In genomic region chr20:16619953-16620352, GRCh38 we compare ENCODE assay signal across 22 cellular contexts. TPM values are rescaled to one million over a fixed set of nuclear protein-coding genes. Genes with fewer than 3 reads are reported as not detected.
DNase-seq lines count a peak whose midpoint lies in the region; ATAC-seq and TF ChIP-seq lines count a peak whose summit lies in the region.
"Had no signal": no experiment of that assay in that cellular context is flagged by ENCODE, and none has a peak within 500 bp of the region (broad histone marks: within the 10 kb centered on the region; RNA-seq: fewer than 3 reads in every experiment).

No MANE protein-coding gene starts in this region.

- H4K8ac ChIP-seq in mesendoderm (ENCODE audit: low read depth, low read length), result no peak overlapping the region

- TF ChIP-seq POLR2A in testis (IDR thresholded peaks at IDR 0.05), result no peak

- no peak overlapping the region for H3K23ac ChIP-seq in mesendoderm (ENCODE audit: low read length)

- no peak overlapping the region for H4K5ac ChIP-seq in mesendoderm (ENCODE audit: low read length)

- H3K27me3 ChIP-seq in endodermal cell (ENCODE audit: control insufficient read depth, insufficient read depth, low read length, poor library complexity, severe bottlenecking), result no peaks in the 10 kb centered on the region
- no peaks in the 10 kb centered on the region for H3K27me3 ChIP-seq in mesendoderm (ENCODE audit: insufficient read depth, low read length, poor library complexity)
- no peaks in the 10 kb centered on the region for H3K27me3 ChIP-seq in testis
- H3K27me3 ChIP-seq: BLaER1 treated with 17β-estradiol and CSF1 and Interleukin-3, amounts not matched to agents 10 nM and 100 nM had no signal

- H3K9me3 Mint-ChIP-seq in endodermal cell, result peaks cover 27% of the 10 kb centered on the region

- no peak overlapping the region for H3K4me2 ChIP-seq in mesendoderm (ENCODE audit: low read length)
- H3K4me2 ChIP-seq: BLaER1 treated with 17β-estradiol and CSF1 and Interleukin-3, amounts not matched to agents 10 nM and 100 nM had no signal

- H2BK5ac ChIP-seq in mesendoderm (ENCODE audit: low read length), result no peak overlapping the region

- peaks cover 12% of the 10 kb centered on the region for H3K4me1 ChIP-seq in endodermal cell (ENCODE audit: control insufficient read depth, insufficient read depth, low read length)
- H3K4me1 ChIP-seq in mesendoderm (ENCODE audit: control insufficient read depth, low read depth, low read length), result no peaks in the 10 kb centered on the region
- peaks cover 11% of the 10 kb centered on the region for H3K4me1 ChIP-seq in mucosa of descending colon (ENCODE audit: low read depth)
- H3K4me1 ChIP-seq in testis, result no peaks in the 10 kb centered on the region

- no peak overlapping the region for H3K4me3 ChIP-seq in endodermal cell (ENCODE audit: low read length)
- no peak overlapping the region for H3K4me3 ChIP-seq in mesendoderm (ENCODE audit: low read length)
- no peak overlapping the region for H3K4me3 ChIP-seq in mucosa of descending colon
- no peak overlapping the region for H3K4me3 ChIP-seq in testis
- H3K4me3 ChIP-seq: BLaER1 treated with 17β-estradiol and CSF1 and Interleukin-3, amounts not matched to agents 10 nM and 100 nM; GM12878 had no signal

- no peak for TF ChIP-seq CTCF in endodermal cell (conservative IDR thresholded peaks at IDR 0.05)
- no peak for TF ChIP-seq CTCF in mucosa of descending colon (IDR thresholded peaks at IDR 0.05)
- no peak for TF ChIP-seq CTCF in testis (IDR thresholded peaks at IDR 0.05)

- H3K56ac ChIP-seq in mesendoderm (ENCODE audit: low read length), result no peak overlapping the region

- H3K4me1 Mint-ChIP-seq in endodermal cell, result peaks cover 44% of the 10 kb centered on the region
- H3K4me1 Mint-ChIP-seq: B cell had no signal

- H2AK5ac ChIP-seq in mesendoderm (ENCODE audit: low read length), result no peak overlapping the region

- H3K27ac Mint-ChIP-seq in endodermal cell, result peak overlapping the region; percentile 74
- H3K27ac Mint-ChIP-seq: B cell; CD4-positive, alpha-beta T cell; CD8-positive, alpha-beta T cell had no signal

- peak overlapping the region; percentile 47 for H3K18ac ChIP-seq in mesendoderm (ENCODE audit: low read length)

- H3K4me3 Mint-ChIP-seq in endodermal cell, result no peak overlapping the region
- H3K4me3 Mint-ChIP-seq: B cell; CD4-positive, alpha-beta T cell; CD8-positive, alpha-beta T cell had no signal

- H3K4ac ChIP-seq in mesendoderm (ENCODE audit: low read depth, low read length), result no peak overlapping the region

- no peak overlapping the region for H2BK15ac ChIP-seq in mesendoderm (replicated peaks; ENCODE audit: low read depth)

- intact Hi-C loops in mucosa of descending colon (cut with DNase I, micrococcal nuclease), result no loop called here
- intact Hi-C loops in testis (cut with DNase I; ENCODE audit: low total_unique reads), result no loop called here

- H3K79me2 ChIP-seq in mesendoderm (ENCODE audit: control insufficient read depth, insufficient read depth, low read length), result no peaks in the 10 kb centered on the region

- H2BK120ac ChIP-seq in mesendoderm (ENCODE audit: low read depth, low read length), result peak overlapping the region; percentile 39

- ATAC-seq in mucosa of descending colon (peak; percentile 61), GM21447 (IDR thresholded peaks at IDR 0.05; ENCODE audit: unreplicated experiment) (no peak)
- ATAC-seq: CD8-positive, alpha-beta T cell; GM12878 had no signal

- H3K36me3 ChIP-seq in endodermal cell (ENCODE audit: control insufficient read depth, insufficient read depth, low read length) (no peaks in the 10 kb centered on the region), mesendoderm (ENCODE audit: control insufficient read depth, insufficient read depth, low read length) (no peaks in the 10 kb centered on the region), mucosa of descending colon (ENCODE audit: low read depth) (no peaks in the 10 kb centered on the region), testis (ENCODE audit: low read depth, missing control alignments) (no peaks in the 10 kb centered on the region)
- H3K36me3 ChIP-seq: BLaER1 treated with 17β-estradiol and CSF1 and Interleukin-3, amounts not matched to agents 10 nM and 100 nM had no signal

- H3K36me3 Mint-ChIP-seq in endodermal cell (ENCODE audit: low read depth), result peaks cover 10% of the 10 kb centered on the region
- H3K36me3 Mint-ChIP-seq: CD8-positive, alpha-beta T cell had no signal

- 100% methylated on average over 1 of the region's 1 CpG; no CpG with 5 or more reads in 1 of the 2 experiments for WGBS in endodermal cell (ENCODE audit: insufficient coverage in 1 of 2, insufficient read length in 1 of 2), 2 experiments
- no CpG with 5 or more reads among the region's 1 CpG for WGBS in mesendoderm (ENCODE audit: extremely low coverage, insufficient coverage, low lambda C conversion rate)
- 97 to 100% methylated on average over 1 of the region's 1 CpG for WGBS in testis, 2 donors

- peaks cover 23% of the 10 kb centered on the region for H3K9me3 ChIP-seq in endodermal cell (ENCODE audit: control insufficient read depth, low read length)
- H3K9me3 ChIP-seq in mucosa of descending colon, result peaks cover 2% of the 10 kb centered on the region
- H3K9me3 ChIP-seq in testis, result no peaks in the 10 kb centered on the region

- DNase-seq in endodermal cell (no peak), mesendoderm (no peak), mucosa of descending colon (no peak), testis (no peak), AML-193 (lab: John Stamatoyannopoulos, UW) (no peak)
- DNase-seq in stimulated activated naive CD4-positive, alpha-beta T cell (lab: John Stamatoyannopoulos, UW), result no peak
- DNase-seq: 8988T; ACHN; CD4-positive, alpha-beta T cell; CD8-positive, alpha-beta T cell; DMS 273 treated with DMSO at 0.1 percent for 48 hours; DMS153; DMS53; DMS79; DND-41; EL; GDM1 had no signal

- no peaks in the 10 kb centered on the region for H3K79me1 ChIP-seq in mesendoderm (ENCODE audit: low read length)

- H3K9ac ChIP-seq in endodermal cell (ENCODE audit: extremely low read depth, low read length, poor library complexity, severe bottlenecking), result no peak overlapping the region
- no peak overlapping the region for H3K9ac ChIP-seq in mesendoderm (ENCODE audit: low read length)
- H3K9ac ChIP-seq: BLaER1 treated with 17β-estradiol and CSF1 and Interleukin-3, amounts not matched to agents 10 nM and 100 nM had no signal

- no peaks in the 10 kb centered on the region for H3K27me3 Mint-ChIP-seq in endodermal cell (ENCODE audit: insufficient read depth)
- H3K27me3 Mint-ChIP-seq: CD4-positive, alpha-beta T cell had no signal

- no peak overlapping the region for H3K27ac ChIP-seq in endodermal cell (ENCODE audit: low read depth, low read length)
- H3K27ac ChIP-seq in mesendoderm (ENCODE audit: low read depth, low read length), result no peak overlapping the region
- H3K27ac ChIP-seq in testis, result no peak overlapping the region
- H3K27ac ChIP-seq: BLaER1 treated with 17β-estradiol and CSF1 and Interleukin-3, amounts not matched to agents 10 nM and 100 nM; C4-2B had no signal

RNA-seq across cellular contexts. Expression of gene KIF16B, which starts 46.7 kb away (rescaled TPM):
- total RNA-seq in endodermal cell (10 to 100 TPM; 17.3 to 18.8 TPM), mucosa of descending colon (10 to 100 TPM; 48.5 to 81.7 (median 65.1) TPM), testis (10 to 100 TPM; 22.3 to 25.5 TPM)
- polyA plus RNA-seq in endodermal cell (2013, experiment 1 of 2), result 8.3 TPM
- polyA plus RNA-seq in endodermal cell (2013, experiment 2 of 2), result 7.5 TPM
- 5.0 TPM for polyA plus RNA-seq in mesendoderm (2013, experiment 1 of 2)
- polyA plus RNA-seq in mesendoderm (2013, experiment 2 of 2), result 5.5 TPM
- polyA plus RNA-seq in testis (ENCODE audit: insufficient read depth, low read depth, low replicate concordance), result 10.2 TPM
